ENCODE assay signal across 1 cellular context in genomic region chr5:141881886-141882285, GRCh38.
A peak's percentile ranks its signal among the peaks of the same experiment; 100 is the strongest.
TF ChIP-seq lines count a peak whose summit lies in the region.

No MANE protein-coding gene starts in this region.

TF ChIP-seq in GM23338, 12 proteins besides CTCF, POLR2A, EP300 and RAD21 (continued from another document):
- TF ChIP-seq, protein P1, sequence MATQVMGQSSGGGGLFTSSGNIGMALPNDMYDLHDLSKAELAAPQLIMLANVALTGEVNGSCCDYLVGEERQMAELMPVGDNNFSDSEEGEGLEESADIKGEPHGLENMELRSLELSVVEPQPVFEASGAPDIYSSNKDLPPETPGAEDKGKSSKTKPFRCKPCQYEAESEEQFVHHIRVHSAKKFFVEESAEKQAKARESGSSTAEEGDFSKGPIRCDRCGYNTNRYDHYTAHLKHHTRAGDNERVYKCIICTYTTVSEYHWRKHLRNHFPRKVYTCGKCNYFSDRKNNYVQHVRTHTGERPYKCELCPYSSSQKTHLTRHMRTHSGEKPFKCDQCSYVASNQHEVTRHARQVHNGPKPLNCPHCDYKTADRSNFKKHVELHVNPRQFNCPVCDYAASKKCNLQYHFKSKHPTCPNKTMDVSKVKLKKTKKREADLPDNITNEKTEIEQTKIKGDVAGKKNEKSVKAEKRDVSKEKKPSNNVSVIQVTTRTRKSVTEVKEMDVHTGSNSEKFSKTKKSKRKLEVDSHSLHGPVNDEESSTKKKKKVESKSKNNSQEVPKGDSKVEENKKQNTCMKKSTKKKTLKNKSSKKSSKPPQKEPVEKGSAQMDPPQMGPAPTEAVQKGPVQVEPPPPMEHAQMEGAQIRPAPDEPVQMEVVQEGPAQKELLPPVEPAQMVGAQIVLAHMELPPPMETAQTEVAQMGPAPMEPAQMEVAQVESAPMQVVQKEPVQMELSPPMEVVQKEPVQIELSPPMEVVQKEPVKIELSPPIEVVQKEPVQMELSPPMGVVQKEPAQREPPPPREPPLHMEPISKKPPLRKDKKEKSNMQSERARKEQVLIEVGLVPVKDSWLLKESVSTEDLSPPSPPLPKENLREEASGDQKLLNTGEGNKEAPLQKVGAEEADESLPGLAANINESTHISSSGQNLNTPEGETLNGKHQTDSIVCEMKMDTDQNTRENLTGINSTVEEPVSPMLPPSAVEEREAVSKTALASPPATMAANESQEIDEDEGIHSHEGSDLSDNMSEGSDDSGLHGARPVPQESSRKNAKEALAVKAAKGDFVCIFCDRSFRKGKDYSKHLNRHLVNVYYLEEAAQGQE (IDR thresholded peaks at IDR 0.05; ENCODE audit: unreplicated experiment) = peak; percentile 27
